In the genomic region with DNA sequence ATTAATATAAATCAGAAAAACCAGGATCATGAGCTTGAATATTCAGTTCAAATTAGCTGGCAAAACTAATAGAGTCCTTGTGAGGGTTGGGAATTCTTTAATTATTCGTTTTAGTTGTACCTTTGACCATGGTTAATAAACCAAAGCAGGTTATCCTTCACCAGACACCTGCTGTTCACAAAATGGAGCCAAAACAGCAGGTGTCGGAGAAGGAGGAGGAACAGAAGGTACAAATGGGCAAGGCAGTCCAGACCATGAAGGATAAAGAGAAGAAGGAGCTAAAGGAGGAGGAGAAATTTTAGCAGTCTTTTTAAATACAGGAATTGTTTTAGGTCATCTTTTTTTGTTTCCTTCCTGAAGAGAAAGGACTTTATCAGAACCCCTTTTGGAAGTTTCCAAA, we compare ENCODE assay signal across 6 cellular contexts.
"Had no signal": no experiment of that assay in that cellular context is flagged by ENCODE, and none has a peak within 500 bp of the region (broad histone marks: within the 10 kb centered on the region; RNA-seq: fewer than 3 reads in every experiment).

No MANE protein-coding gene starts in this region.

- H3K4me1 Mint-ChIP-seq: stimulated activated naive B cell treated with anti-CD40 and anti-IgM and Interleukin-4, amounts not matched to agents 10 μg/mL and 1 μg/mL and 100 μg/mL, for 72 hours had no signal

- ATAC-seq: natural killer cell; stimulated activated naive B cell treated with anti-CD40 and anti-IgM and Interleukin-4, amounts not matched to agents 10 μg/mL and 1 μg/mL and 100 μg/mL, for 72 hours had no signal

- H3K36me3 Mint-ChIP-seq: memory B cell; natural killer cell; stimulated activated naive B cell treated with anti-CD40 and anti-IgM and Interleukin-4, amounts not matched to agents 10 μg/mL and 1 μg/mL and 100 μg/mL, for 72 hours had no signal

- H3K27ac Mint-ChIP-seq: memory B cell; natural killer cell; progenitor cell of endocrine pancreas; stimulated activated naive B cell treated with anti-CD40 and anti-IgM and Interleukin-4, amounts not matched to agents 10 μg/mL and 1 μg/mL and 100 μg/mL, for 72 hours; stimulated activated naive CD8-positive, alpha-beta T cell treated with anti-CD3 and anti-CD28 coated beads, Interleukin-15, Interleukin-2, amounts not matched to agents 100 ng/mL and 50 ng/mL, for 24 hours had no signal

- H3K9me3 Mint-ChIP-seq: memory B cell; natural killer cell; stimulated activated naive CD8-positive, alpha-beta T cell treated with anti-CD3 and anti-CD28 coated beads, Interleukin-15, Interleukin-2, amounts not matched to agents 100 ng/mL and 50 ng/mL, for 24 hours had no signal

- H3K4me3 Mint-ChIP-seq: memory B cell; natural killer cell; neural crest cell; stimulated activated naive B cell treated with anti-CD40 and anti-IgM and Interleukin-4, amounts not matched to agents 10 μg/mL and 1 μg/mL and 100 μg/mL, for 72 hours; stimulated activated naive CD8-positive, alpha-beta T cell treated with anti-CD3 and anti-CD28 coated beads, Interleukin-15, Interleukin-2, amounts not matched to agents 100 ng/mL and 50 ng/mL, for 24 hours had no signal

- DNase-seq: natural killer cell; stimulated activated naive B cell treated with anti-CD40 and anti-IgM and Interleukin-4, amounts not matched to agents 10 μg/mL and 1 μg/mL and 100 μg/mL, for 72 hours had no signal
